ENCODE assay signal across 34 cellular contexts in the genomic region with DNA sequence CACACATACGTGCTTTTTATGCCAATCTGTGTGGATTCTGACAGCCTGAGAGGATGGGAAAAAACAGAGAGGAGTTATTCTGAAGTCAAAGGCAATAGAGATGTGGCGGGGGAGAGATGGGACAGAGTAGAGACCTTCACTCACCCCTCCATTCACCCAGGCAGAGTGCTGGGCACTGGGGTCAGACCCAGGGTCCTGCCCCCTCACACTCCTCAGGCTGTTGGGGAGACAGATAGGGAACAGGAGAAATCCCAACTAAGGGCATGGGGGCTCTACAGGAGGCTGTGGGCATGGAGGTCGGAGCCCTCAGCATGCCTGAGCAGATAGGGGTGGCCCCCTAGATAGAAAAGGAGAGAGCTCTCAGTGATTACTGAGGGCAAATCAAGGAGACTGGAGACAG. TPM values are rescaled to one million over a fixed set of nuclear protein-coding genes. Genes with fewer than 3 reads are reported as not detected.
"Had no signal": no experiment of that assay in that cellular context is flagged by ENCODE, and none has a peak within 500 bp of the region (broad histone marks: within the 10 kb centered on the region; RNA-seq: fewer than 3 reads in every experiment).

No MANE protein-coding gene starts in this region.

- H3K4me1 ChIP-seq: foreskin keratinocyte, left lung, prostate gland, right atrium auricular region, stomach, thyroid gland, vagina had no signal

- H3K4me2 ChIP-seq: smooth muscle cell had no signal

- H3K36me3 ChIP-seq: heart right ventricle, left lung, prostate gland, right atrium auricular region, stomach, thyroid gland, vagina had no signal

- H3K4me3 ChIP-seq: heart right ventricle, left lung, mucosa of descending colon, prostate gland, right atrium auricular region, smooth muscle cell, stomach, thyroid gland, vagina had no signal

- H3K27me3 ChIP-seq: heart right ventricle, left lung, right atrium auricular region, stomach, thyroid gland, vagina had no signal

- H3K27ac Mint-ChIP-seq: effector memory CD8-positive, alpha-beta T cell; mesothelial cell of epicardium; natural killer cell treated with Interleukin-12 subunit alpha and Interleukin-12 subunit beta and Interleukin-15 and Interleukin-18, amount 100 ng/mL, for 72 hours had no signal

- H3K9me3 ChIP-seq: heart right ventricle, left lung, mucosa of descending colon, prostate gland, right atrium auricular region, stomach, thyroid gland, vagina had no signal

- H3K36me3 Mint-ChIP-seq: mesothelial cell of epicardium; naive B cell; natural killer cell treated with Interleukin-12 subunit alpha and Interleukin-12 subunit beta and Interleukin-15 and Interleukin-18, amount 100 ng/mL, for 72 hours had no signal

- H3K9me3 Mint-ChIP-seq: effector memory CD8-positive, alpha-beta T cell; mesothelial cell of epicardium; naive B cell; natural killer cell treated with Interleukin-12 subunit alpha and Interleukin-12 subunit beta and Interleukin-15 and Interleukin-18, amount 100 ng/mL, for 72 hours had no signal

- H3K27ac ChIP-seq: epithelial cell of prostate, foreskin keratinocyte, heart right ventricle, left lung, prostate gland, right atrium auricular region, stomach, thyroid gland, vagina had no signal

- H3K4me1 Mint-ChIP-seq: mesothelial cell of epicardium, naive B cell had no signal

- FAIRE-seq: islet of Langerhans had no signal

- DNase-seq: cortex of kidney; effector memory CD8-positive, alpha-beta T cell; foreskin keratinocyte; glutamatergic neuron; heart right ventricle; hippocampal formation; left cardiac atrium; left lung; mesenchymal stem cell; mucosa of descending colon; naive B cell; stimulated activated CD4-positive, alpha-beta T cell treated with anti-CD3 and anti-CD28 coated beads, Interleukin-12 subunit alpha, Interleukin-12 subunit beta, amount 100 ng/mL, for 4 hours; stimulated activated CD4-positive, alpha-beta T cell treated with anti-CD3 and anti-CD28 coated beads, Interleukin-1b, Interleukin-23, amount 100 ng/mL, for 48 hours; stimulated activated CD4-positive, alpha-beta T cell treated with anti-CD3 and anti-CD28 coated beads, Interleukin-4, amount 100 ng/mL, for 1 hour; stimulated activated CD8-positive, alpha-beta memory T cell treated with anti-CD3 and anti-CD28 coated beads, Interleukin-4, amount 100 ng/mL, for 48 hours; stimulated activated naive CD4-positive, alpha-beta T cell; stomach; trophoblast cell had no signal

- ATAC-seq: effector memory CD8-positive, alpha-beta T cell; esophagus mucosa; foreskin keratinocyte; heart right ventricle; left cardiac atrium; left lung; mucosa of descending colon; natural killer cell treated with Interleukin-12 subunit alpha and Interleukin-12 subunit beta and Interleukin-15 and Interleukin-18, amount 100 ng/mL, for 72 hours; sciatic nerve had no signal

- H3K4me3 Mint-ChIP-seq: effector memory CD8-positive, alpha-beta T cell; mesothelial cell of epicardium; naive B cell; natural killer cell treated with Interleukin-12 subunit alpha and Interleukin-12 subunit beta and Interleukin-15 and Interleukin-18, amount 100 ng/mL, for 72 hours had no signal

RNA-seq across cellular contexts. Expression of gene SLC22A14, which starts 30.3 kb away (rescaled TPM):
- total RNA-seq: dermis microvascular lymphatic vessel endothelial cell, lung microvascular endothelial cell, right atrium auricular region, stomach, subcutaneous adipose tissue, thyroid gland, ureter had no signal

RNA-seq across cellular contexts. Expression of gene SLC22A13, which starts 46.7 kb away (rescaled TPM):
- total RNA-seq: kidney epithelial cell, right atrium auricular region, vagina had no signal
